ENCODE assay signal across 15 cellular contexts in the genomic region with DNA sequence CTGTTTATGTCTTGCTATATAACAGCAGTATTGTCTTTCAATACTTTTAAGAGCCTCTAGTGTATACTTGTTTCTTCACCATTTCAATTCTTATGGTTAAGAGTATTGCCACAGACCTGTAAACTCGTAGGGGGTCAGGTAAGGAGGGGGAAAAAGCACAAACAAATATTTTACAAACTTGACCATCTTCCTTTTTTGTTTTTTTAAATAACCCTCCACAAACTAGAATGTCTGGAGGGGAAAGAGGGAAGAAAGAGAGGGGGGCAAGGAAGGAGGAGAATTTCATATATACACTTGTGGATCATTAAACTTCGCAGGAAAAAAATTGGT. TPM values are rescaled to one million over a fixed set of nuclear protein-coding genes. Genes with fewer than 3 reads are reported as not detected.
DNase-seq lines count a peak whose midpoint lies in the region; ATAC-seq and TF ChIP-seq lines count a peak whose summit lies in the region.
"Had no signal": no experiment of that assay in that cellular context is flagged by ENCODE, and none has a peak within 500 bp of the region (broad histone marks: within the 10 kb centered on the region; RNA-seq: fewer than 3 reads in every experiment).

No MANE protein-coding gene starts in this region.

- no peaks in the 10 kb centered on the region for H3K79me2 ChIP-seq in GM23338 (replicated peaks; ENCODE audit: insufficient read depth)

- H3K9me3 ChIP-seq in colonic mucosa = no peaks in the 10 kb centered on the region

- ATAC-seq in GM23338 (no peak), GM21423 (IDR thresholded peaks at IDR 0.05; ENCODE audit: unreplicated experiment) (no peak), GM19397 (IDR thresholded peaks at IDR 0.05; ENCODE audit: unreplicated experiment) (no peak)

- H3K9me3 Mint-ChIP-seq in GM23338 (no peaks in the 10 kb centered on the region; the same call in 2 of the 3 replicates), neural crest cell (no peaks in the 10 kb centered on the region)

- peaks cover 29% of the 10 kb centered on the region for H4K20me1 ChIP-seq in GM23338 (replicated peaks; ENCODE audit: insufficient read depth)

- H3F3A ChIP-seq in GM23338 (replicated peaks; ENCODE audit: low read depth) = peaks cover 6% of the 10 kb centered on the region

- DNase-seq in GM23338 (ENCODE audit: low spot score) (no peak), colonic mucosa (no peak), neural crest cell (ENCODE audit: low read depth, low spot score) (no peak), hepatic stellate cell (ENCODE audit: low spot score) (no peak)
- DNase-seq: amniotic stem cell; erythroblast; stimulated activated CD4-positive, alpha-beta T cell treated with anti-CD3 and anti-CD28 coated beads, Interleukin-2, amount 100 ng/mL, for 24 hours had no signal

- peaks cover 99% of the 10 kb centered on the region for H3K27me3 ChIP-seq in GM23338 (ENCODE audit: insufficient read depth)
- H3K27me3 ChIP-seq in colonic mucosa = peaks cover 17% of the 10 kb centered on the region

- H3K27ac ChIP-seq in C4-2B (peak overlapping the region; percentile 93), GM23338 (ENCODE audit: low read depth) (no peak overlapping the region), colonic mucosa (peak overlapping the region; percentile 88)
- H3K27ac ChIP-seq: SK-N-MC had no signal

- H3K4me1 ChIP-seq in GM23338 (ENCODE audit: insufficient read depth) (peaks cover 54% of the 10 kb centered on the region), colonic mucosa (no peaks in the 10 kb centered on the region)

- H3K9ac ChIP-seq in colonic mucosa (ENCODE audit: low read depth in 2 of 2, low read length in 2 of 2) = peak overlapping the region in 1 of 2 donors; percentile 96

- H3K27ac Mint-ChIP-seq in GM23338 (no peak overlapping the region), neural crest cell (ENCODE audit: unreplicated experiment) (no peak overlapping the region)
- H3K27ac Mint-ChIP-seq: H9 had no signal

- H3K4me2 ChIP-seq in GM23338 = peak overlapping the region; percentile 80

- H3K4me3 Mint-ChIP-seq in GM23338 (peak overlapping the region; percentile 65; the same call in 2 of the 3 replicates), neural crest cell (peak overlapping the region; percentile 2)

- H3K4me3 ChIP-seq in GM23338 = peak overlapping the region; percentile 49; the same call in 1 of the 2 replicates
- H3K4me3 ChIP-seq in colonic mucosa = peak overlapping the region; percentile 19
- H3K4me3 ChIP-seq: SK-N-MC had no signal

- H3K36me3 Mint-ChIP-seq in GM23338 (ENCODE audit: low read depth) (no peaks in the 10 kb centered on the region; the same call in 2 of the 3 replicates), neural crest cell (ENCODE audit: low read depth) (peaks cover 3% of the 10 kb centered on the region)

- H2AFZ ChIP-seq in GM23338 = no peak overlapping the region

- no peaks in the 10 kb centered on the region for H3K36me3 ChIP-seq in GM23338 (ENCODE audit: insufficient read depth)
- H3K36me3 ChIP-seq in colonic mucosa = no peaks in the 10 kb centered on the region

- no peaks in the 10 kb centered on the region for H3K9me2 ChIP-seq in GM23338 (ENCODE audit: insufficient read depth)

- H3K4me1 Mint-ChIP-seq in GM23338 (peaks cover 56% of the 10 kb centered on the region), neural crest cell (peaks cover 28% of the 10 kb centered on the region)

- TF ChIP-seq CTCF in C4-2B (conservative IDR thresholded peaks at IDR 0.05) (no peak), GM23338 (conservative IDR thresholded peaks at IDR 0.05; ENCODE audit: low read depth in 2 of 2) (no peak), colonic mucosa (IDR thresholded peaks at IDR 0.05) (no peak), neural crest cell (conservative IDR thresholded peaks at IDR 0.05) (no peak)

- intact Hi-C loops in colonic mucosa (cut with DNase I) = loop anchor here (2.0 to 5.0 kb wide), 2 partner anchors 26 to 343 kb away; no protein-coding TSS in a partner anchor

- peaks cover 90% of the 10 kb centered on the region for H3K27me3 Mint-ChIP-seq in GM23338 (ENCODE audit: insufficient read depth, low read depth, poor library complexity)
- peaks cover 95% of the 10 kb centered on the region for H3K27me3 Mint-ChIP-seq in neural crest cell (ENCODE audit: low read depth)

TF ChIP-seq in GM23338, 12 proteins besides CTCF, POLR2A, EP300 and RAD21:
- no peak for TF ChIP-seq POLR2AphosphoS5 (IDR thresholded peaks at IDR 0.05; ENCODE audit: low read depth)
- TF ChIP-seq EZH2 (IDR thresholded peaks at IDR 0.05; ENCODE audit: low read depth, unreplicated experiment) = peak; percentile 60
TF ChIP-seq in GM23338: peak in this region for 1.

RNA-seq across cellular contexts. Expression of a gene that starts 4.3 kb away (rescaled TPM):
- 1.8 TPM in 1 of 2 replicates, not detected in the other for total RNA-seq in GM23338 (2014; rRNA removed; shearing (Covaris generic))
- 0.12 TPM in 1 of 2 replicates, not detected in the other for polyA plus RNA-seq in GM23338 (2016; fragmentation: Nextera tagmentation; extraction: Ambion mirVana)
- total RNA-seq in colonic mucosa (10 to 100 TPM; 70.5 to 87.7 TPM), neural crest cell (not detected in 2 replicates)
- total RNA-seq: temporal lobe had no signal

RNA-seq across cellular contexts. Expression of a gene that starts 4.7 kb away (rescaled TPM):
- total RNA-seq in GM23338 (2014; rRNA removed; shearing (Covaris generic)) = not detected in 2 replicates
- 0.31 and 0.37 TPM in 2 replicates for polyA plus RNA-seq in GM23338 (2016; fragmentation: Nextera tagmentation; extraction: Ambion mirVana)
- 1 to 10 TPM; 4.5 to 4.7 TPM for total RNA-seq in colonic mucosa
- 0.40 TPM in 1 of 2 replicates, not detected in the other for total RNA-seq in neural crest cell
- total RNA-seq: HT1080 had no signal
- polyA plus RNA-seq: BJ had no signal

Comparison
In these comparisons a context has a peak if more than half of its experiments do, and no peak if none do; other contexts are left out.
1. RNA of a gene that starts 4.3 kb away (total RNA-seq): 70.5 to 87.7 TPM in colonic mucosa; 1.8 TPM in GM23338 and not detected in neural crest cell; every median in the first group is over 10 times any median in the second.